In genomic region chr21:33924079-33924765, GRCh38 we compare ENCODE assay signal across 8 cellular contexts. TPM values are rescaled to one million over a fixed set of nuclear protein-coding genes. Genes with fewer than 3 reads are reported as not detected.
DNase-seq lines count a peak whose midpoint lies in the region; TF ChIP-seq lines count a peak whose summit lies in the region.

No MANE protein-coding gene starts in this region.

- CTCF ChIA-PET in activated naive CD4-positive, alpha-beta T cell treated with anti-CD3 and anti-CD28 coated beads, Interleukin-2, amount 10 ng/mL, durations not matched to agents 7 days and 5 days (lab: Charles Lee) = interaction anchor here (0.6 to 5.9 kb wide), 68 partner anchors 8 to 679 kb away, joined by 3 to 153 read pairs (median 4); partner anchors contain the start of genes MRPS6 and SLC5A3

- DNase-seq in DMS153 (lab: John Stamatoyannopoulos, UW) (peak; percentile 65), GOT3 (lab: John Stamatoyannopoulos, UW) (peak; percentile 21), NB4 (ENCODE audit: low read depth) (peak; percentile 79), SK-N-MC (ENCODE audit: low read depth, low spot score) (peak; percentile 39), head of caudate nucleus (peak; percentile 88 to 98 (median 94)), posterior vena cava (ENCODE audit: low spot score) (peak; percentile 96), ureter (ENCODE audit: low spot score) (peak; percentile 90)
- DNase-seq in activated naive CD4-positive, alpha-beta T cell treated with anti-CD3 and anti-CD28 coated beads, Interleukin-2, amount 10 ng/mL, durations not matched to agents 7 days and 5 days = peak; percentile 93

- H3K36me3 ChIP-seq in SK-N-MC (ENCODE audit: insufficient read depth, low read length) = no peaks in the 10 kb centered on the region

- TF ChIP-seq CTCF in NB4 (IDR thresholded peaks at IDR 0.05; ENCODE audit: low read depth, low read length) = peak; percentile 86

- no peak for TF ChIP-seq POLR2A in NB4 (IDR thresholded peaks at IDR 0.05; ENCODE audit: extremely low read depth, insufficient read length)

- H3K27ac Mint-ChIP-seq in activated naive CD4-positive, alpha-beta T cell treated with anti-CD3 and anti-CD28 coated beads, Interleukin-2, amount 10 ng/mL, durations not matched to agents 7 days and 5 days = peak overlapping the region; percentile 4

- intact Hi-C loops in head of caudate nucleus (cut with DNase I) = loop anchor here (5.0 kb wide), 1 partner anchor 423 kb away; no protein-coding TSS in a partner anchor
- intact Hi-C loops in posterior vena cava (cut with DNase I) = loop anchor here in 1 of 2 donors (5.0 kb wide), 1 partner anchor 423 kb away; no protein-coding TSS in a partner anchor

- H3K4me3 ChIP-seq in NB4 (ENCODE audit: low read depth, low read length) (no peak overlapping the region), SK-N-MC (0 out of 2 replicates have a peak overlapping the region, but pooled peaks have one; percentile 38)

- peaks cover 10% of the 10 kb centered on the region for H3K27me3 Mint-ChIP-seq in activated naive CD4-positive, alpha-beta T cell treated with anti-CD3 and anti-CD28 coated beads, Interleukin-2, amount 10 ng/mL, durations not matched to agents 7 days and 5 days

- no peaks in the 10 kb centered on the region for H3K9me3 ChIP-seq in SK-N-MC (ENCODE audit: low read depth, low read length)

- peaks cover 5% of the 10 kb centered on the region for H3K9me3 Mint-ChIP-seq in activated naive CD4-positive, alpha-beta T cell treated with anti-CD3 and anti-CD28 coated beads, Interleukin-2, amount 10 ng/mL, durations not matched to agents 7 days and 5 days

- peaks cover 3% of the 10 kb centered on the region for H3K36me3 Mint-ChIP-seq in activated naive CD4-positive, alpha-beta T cell treated with anti-CD3 and anti-CD28 coated beads, Interleukin-2, amount 10 ng/mL, durations not matched to agents 7 days and 5 days

- H3K27ac ChIP-seq in SK-N-MC = no peak overlapping the region

- no peak overlapping the region for H3K4me3 Mint-ChIP-seq in activated naive CD4-positive, alpha-beta T cell treated with anti-CD3 and anti-CD28 coated beads, Interleukin-2, amount 10 ng/mL, durations not matched to agents 7 days and 5 days

- peaks cover 13% of the 10 kb centered on the region for H3K4me1 Mint-ChIP-seq in activated naive CD4-positive, alpha-beta T cell treated with anti-CD3 and anti-CD28 coated beads, Interleukin-2, amount 10 ng/mL, durations not matched to agents 7 days and 5 days

- no peak overlapping the region for H3K9ac ChIP-seq in SK-N-MC (ENCODE audit: insufficient read length)

RNA-seq across cellular contexts. Expression of gene ATP5PO, which starts 8.6 kb away (rescaled TPM):
- 100 to 1,000 TPM; 138 to 167 TPM for total RNA-seq in posterior vena cava
- 188 TPM for total RNA-seq in ureter

Comparison
In these comparisons a context has a peak if more than half of its experiments do, and no peak if none do; other contexts are left out.
1. DNase-seq: peak in every context shown above with its lines; median percentile 96 in posterior vena cava; 94 in head of caudate nucleus; 93 in activated naive CD4-positive, alpha-beta T cell treated with anti-CD3 and anti-CD28 coated beads, Interleukin-2, amount 10 ng/mL, durations not matched to agents 7 days and 5 days; 90 in ureter; 79 in NB4; 65 in DMS153; 39 in SK-N-MC; 21 in GOT3.